ENCODE assay signal across 1 cellular context in genomic region chr18:75205760-75206109, GRCh38.
A peak's percentile ranks its signal among the peaks of the same experiment; 100 is the strongest.
TF ChIP-seq lines count a peak whose summit lies in the region.

No MANE protein-coding gene starts in this region.

TF ChIP-seq in K562, 482 proteins besides CTCF, POLR2A, EP300 and RAD21 (continued from another document and continues in another):
- TF ChIP-seq ZBTB2 (IDR thresholded peaks at IDR 0.05) (no peak; the same call in 1 of the 2 replicates), ZNF830 (CRISPR knock-in tag; IDR thresholded peaks at IDR 0.05) (no peak), SMAD2 (IDR thresholded peaks at IDR 0.05; ENCODE audit: low read depth, low read length) (no peak), ZBTB7A (IDR thresholded peaks at IDR 0.05; ENCODE audit: borderline replicate concordance, control insufficient read depth, low read depth, low read length) (no peak), CEBPB (tag; IDR thresholded peaks at IDR 0.05) (no peak), ZSCAN29 (IDR thresholded peaks at IDR 0.05) (no peak), DPF2 (IDR thresholded peaks at IDR 0.05) (0 out of 2 replicates have a peak, but pooled peaks have one; percentile 50), BCOR (IDR thresholded peaks at IDR 0.05) (no peak), HNRNPUL1 (IDR thresholded peaks at IDR 0.05; ENCODE audit: low read length) (no peak), VEZF1 (CRISPR knock-in tag; IDR thresholded peaks at IDR 0.05) (peak; percentile 56), MTA3 (IDR thresholded peaks at IDR 0.05; ENCODE audit: borderline replicate concordance) (no peak), XRCC4 (IDR thresholded peaks at IDR 0.05; ENCODE audit: extremely low read depth, insufficient read depth, insufficient read length) (no peak), RFX5 (IDR thresholded peaks at IDR 0.05; ENCODE audit: low read depth, low read length) (no peak), ZHX1 (conservative IDR thresholded peaks at IDR 0.05; ENCODE audit: low read length) (no peak), SP1 (CRISPR knock-in tag; IDR thresholded peaks at IDR 0.05) (no peak), CLOCK (CRISPR knock-in tag; IDR thresholded peaks at IDR 0.05; ENCODE audit: borderline replicate concordance) (no peak), SNIP1 (IDR thresholded peaks at IDR 0.05; ENCODE audit: low read depth) (no peak), KDM1A (IDR thresholded peaks at IDR 0.05) (peak in 1 of 2 experiments; percentile 67; a peak in 1 of 4 replicates), ZNF444 (CRISPR knock-in tag; IDR thresholded peaks at IDR 0.05) (0 out of 2 replicates have a peak, but pooled peaks have one; percentile 32), ATF2 (CRISPR knock-in tag; IDR thresholded peaks at IDR 0.05) (no peak), MXI1 (IDR thresholded peaks at IDR 0.05; ENCODE audit: low read depth, low read length) (no peak), MAFK (IDR thresholded peaks at IDR 0.05; ENCODE audit: low read length) (peak; percentile 50; the same call in 1 of the 2 replicates), KLF1 (tag; IDR thresholded peaks at IDR 0.05) (no peak)
- TF ChIP-seq, protein P1, sequence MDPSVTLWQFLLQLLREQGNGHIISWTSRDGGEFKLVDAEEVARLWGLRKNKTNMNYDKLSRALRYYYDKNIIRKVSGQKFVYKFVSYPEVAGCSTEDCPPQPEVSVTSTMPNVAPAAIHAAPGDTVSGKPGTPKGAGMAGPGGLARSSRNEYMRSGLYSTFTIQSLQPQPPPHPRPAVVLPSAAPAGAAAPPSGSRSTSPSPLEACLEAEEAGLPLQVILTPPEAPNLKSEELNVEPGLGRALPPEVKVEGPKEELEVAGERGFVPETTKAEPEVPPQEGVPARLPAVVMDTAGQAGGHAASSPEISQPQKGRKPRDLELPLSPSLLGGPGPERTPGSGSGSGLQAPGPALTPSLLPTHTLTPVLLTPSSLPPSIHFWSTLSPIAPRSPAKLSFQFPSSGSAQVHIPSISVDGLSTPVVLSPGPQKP (CRISPR knock-in tag; IDR thresholded peaks at IDR 0.05) = no peak
- TF ChIP-seq, protein P2, sequence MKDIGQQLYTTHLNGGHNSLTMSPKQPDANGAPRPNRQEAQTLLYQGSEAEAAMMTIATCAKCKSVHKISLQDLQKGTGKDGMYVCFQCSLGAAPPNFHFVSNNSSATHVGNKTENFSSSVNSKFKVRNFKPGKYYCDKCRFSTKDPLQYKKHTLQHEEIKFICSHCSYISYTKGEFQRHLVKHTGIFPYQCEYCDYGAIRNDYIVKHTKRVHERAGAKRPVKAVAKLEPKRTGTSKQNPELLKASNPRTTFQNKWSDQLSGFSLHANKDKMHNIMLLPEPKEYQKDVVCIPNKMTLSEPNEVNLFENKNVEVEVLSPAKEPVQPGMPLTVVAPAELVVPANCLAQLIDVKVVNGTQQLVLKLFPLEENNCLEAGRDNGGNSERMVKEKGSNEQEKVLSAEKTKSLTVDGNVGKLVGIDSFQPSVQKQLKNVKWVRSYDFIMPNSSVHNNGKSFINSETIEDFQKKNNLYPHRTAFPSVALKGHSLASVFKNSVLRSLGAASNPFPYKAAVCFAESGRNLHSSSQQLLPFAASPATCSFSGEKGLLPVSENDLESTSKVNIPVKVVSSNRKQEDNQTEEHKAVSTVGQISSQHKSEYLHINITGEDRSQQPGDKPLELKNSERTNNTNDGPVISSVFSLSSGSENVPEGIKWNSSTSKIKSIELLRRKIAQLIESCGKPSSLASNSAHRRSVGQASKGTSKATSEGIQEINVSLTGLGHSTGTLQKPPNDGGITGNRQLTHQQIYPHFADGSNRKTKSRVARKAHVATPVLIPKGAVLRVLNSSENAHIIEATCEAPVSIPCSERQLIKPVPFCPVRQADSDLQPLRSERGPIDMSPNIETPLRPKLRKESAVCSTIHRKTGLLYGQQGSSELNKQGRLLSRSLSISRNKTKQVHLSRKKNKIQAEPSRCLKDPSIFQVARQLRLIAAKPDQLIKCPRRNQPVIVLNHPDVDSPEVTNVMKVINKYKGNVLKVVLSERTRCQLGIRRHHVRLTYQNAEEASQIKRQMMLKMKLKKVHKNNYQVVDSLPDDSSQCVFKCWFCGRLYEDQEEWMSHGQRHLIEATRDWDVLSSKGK (CRISPR knock-in tag; IDR thresholded peaks at IDR 0.05) = no peak
- TF ChIP-seq, protein P3, sequence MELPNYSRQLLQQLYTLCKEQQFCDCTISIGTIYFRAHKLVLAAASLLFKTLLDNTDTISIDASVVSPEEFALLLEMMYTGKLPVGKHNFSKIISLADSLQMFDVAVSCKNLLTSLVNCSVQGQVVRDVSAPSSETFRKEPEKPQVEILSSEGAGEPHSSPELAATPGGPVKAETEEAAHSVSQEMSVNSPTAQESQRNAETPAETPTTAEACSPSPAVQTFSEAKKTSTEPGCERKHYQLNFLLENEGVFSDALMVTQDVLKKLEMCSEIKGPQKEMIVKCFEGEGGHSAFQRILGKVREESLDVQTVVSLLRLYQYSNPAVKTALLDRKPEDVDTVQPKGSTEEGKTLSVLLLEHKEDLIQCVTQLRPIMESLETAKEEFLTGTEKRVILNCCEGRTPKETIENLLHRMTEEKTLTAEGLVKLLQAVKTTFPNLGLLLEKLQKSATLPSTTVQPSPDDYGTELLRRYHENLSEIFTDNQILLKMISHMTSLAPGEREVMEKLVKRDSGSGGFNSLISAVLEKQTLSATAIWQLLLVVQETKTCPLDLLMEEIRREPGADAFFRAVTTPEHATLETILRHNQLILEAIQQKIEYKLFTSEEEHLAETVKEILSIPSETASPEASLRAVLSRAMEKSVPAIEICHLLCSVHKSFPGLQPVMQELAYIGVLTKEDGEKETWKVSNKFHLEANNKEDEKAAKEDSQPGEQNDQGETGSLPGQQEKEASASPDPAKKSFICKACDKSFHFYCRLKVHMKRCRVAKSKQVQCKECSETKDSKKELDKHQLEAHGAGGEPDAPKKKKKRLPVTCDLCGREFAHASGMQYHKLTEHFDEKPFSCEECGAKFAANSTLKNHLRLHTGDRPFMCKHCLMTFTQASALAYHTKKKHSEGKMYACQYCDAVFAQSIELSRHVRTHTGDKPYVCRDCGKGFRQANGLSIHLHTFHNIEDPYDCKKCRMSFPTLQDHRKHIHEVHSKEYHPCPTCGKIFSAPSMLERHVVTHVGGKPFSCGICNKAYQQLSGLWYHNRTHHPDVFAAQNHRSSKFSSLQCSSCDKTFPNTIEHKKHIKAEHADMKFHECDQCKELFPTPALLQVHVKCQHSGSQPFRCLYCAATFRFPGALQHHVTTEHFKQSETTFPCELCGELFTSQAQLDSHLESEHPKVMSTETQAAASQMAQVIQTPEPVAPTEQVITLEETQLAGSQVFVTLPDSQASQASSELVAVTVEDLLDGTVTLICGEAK (IDR thresholded peaks at IDR 0.05) = no peak
- TF ChIP-seq, protein P3 (CRISPR knock-in tag; IDR thresholded peaks at IDR 0.05) = no peak
- TF ChIP-seq, protein P4, sequence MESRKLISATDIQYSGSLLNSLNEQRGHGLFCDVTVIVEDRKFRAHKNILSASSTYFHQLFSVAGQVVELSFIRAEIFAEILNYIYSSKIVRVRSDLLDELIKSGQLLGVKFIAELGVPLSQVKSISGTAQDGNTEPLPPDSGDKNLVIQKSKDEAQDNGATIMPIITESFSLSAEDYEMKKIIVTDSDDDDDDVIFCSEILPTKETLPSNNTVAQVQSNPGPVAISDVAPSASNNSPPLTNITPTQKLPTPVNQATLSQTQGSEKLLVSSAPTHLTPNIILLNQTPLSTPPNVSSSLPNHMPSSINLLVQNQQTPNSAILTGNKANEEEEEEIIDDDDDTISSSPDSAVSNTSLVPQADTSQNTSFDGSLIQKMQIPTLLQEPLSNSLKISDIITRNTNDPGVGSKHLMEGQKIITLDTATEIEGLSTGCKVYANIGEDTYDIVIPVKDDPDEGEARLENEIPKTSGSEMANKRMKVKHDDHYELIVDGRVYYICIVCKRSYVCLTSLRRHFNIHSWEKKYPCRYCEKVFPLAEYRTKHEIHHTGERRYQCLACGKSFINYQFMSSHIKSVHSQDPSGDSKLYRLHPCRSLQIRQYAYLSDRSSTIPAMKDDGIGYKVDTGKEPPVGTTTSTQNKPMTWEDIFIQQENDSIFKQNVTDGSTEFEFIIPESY (CRISPR knock-in tag; IDR thresholded peaks at IDR 0.05) = no peak
